9 cellular contexts compared by ENCODE assay signal in the genomic region with DNA sequence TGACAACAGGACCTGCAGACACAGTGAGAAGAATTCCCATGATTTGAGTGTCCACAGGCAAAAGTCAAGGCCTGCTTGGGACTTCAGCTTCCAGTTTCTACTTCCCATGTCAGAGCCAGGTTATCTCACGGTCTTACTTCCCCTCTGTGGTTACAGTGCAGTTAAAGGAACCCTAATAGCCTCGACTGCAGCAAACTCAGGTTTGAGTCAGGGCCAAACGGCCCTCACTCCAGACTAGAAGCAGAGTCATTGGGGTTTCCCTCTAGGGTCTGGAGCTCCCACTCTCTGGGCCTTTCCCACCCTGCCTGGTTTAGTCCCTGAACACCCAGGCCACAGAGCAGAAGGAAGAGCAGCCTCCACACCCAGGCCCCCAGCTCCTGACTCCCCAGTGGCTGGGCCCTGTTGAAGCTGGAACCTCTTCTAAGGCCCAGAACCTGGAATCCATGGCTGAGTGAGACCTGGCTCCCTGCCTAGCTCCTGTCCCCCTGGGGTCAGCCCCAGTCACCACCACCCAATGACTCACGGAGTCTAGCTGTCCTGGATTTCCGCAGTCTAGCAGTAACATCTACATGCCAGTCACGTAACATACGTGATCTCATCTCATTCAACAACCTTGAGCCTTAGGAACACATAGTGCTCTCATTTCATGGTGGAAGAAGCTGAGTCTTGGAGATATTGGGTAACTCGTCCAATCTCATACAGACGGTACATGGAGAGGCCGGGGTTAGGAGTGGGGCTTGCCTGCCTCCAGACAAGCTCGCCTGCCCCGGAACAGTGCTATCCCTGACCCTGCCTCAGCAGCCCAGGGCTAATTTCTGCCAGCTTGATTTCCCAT. TPM values are rescaled to one million over a fixed set of nuclear protein-coding genes. Genes with fewer than 3 reads are reported as not detected.
DNase-seq lines count a peak whose midpoint lies in the region; ATAC-seq, FAIRE-seq and TF ChIP-seq lines count a peak whose summit lies in the region.
"Had no signal": no experiment of that assay in that cellular context is flagged by ENCODE, and none has a peak within 500 bp of the region (broad histone marks: within the 10 kb centered on the region; RNA-seq: fewer than 3 reads in every experiment).

No MANE protein-coding gene starts in this region.

- peaks cover 4% of the 10 kb centered on the region for H3K27me3 Mint-ChIP-seq in astrocyte (ENCODE audit: low read depth, unreplicated experiment)
- peaks cover 0 to 4% (median 0%) of the 10 kb centered on the region in 5 donors for H3K27me3 Mint-ChIP-seq in naive thymus-derived CD4-positive, alpha-beta T cell
- H3K27me3 Mint-ChIP-seq in activated naive CD4-positive, alpha-beta T cell treated with anti-CD3 and anti-CD28 coated beads, Interleukin-2, amount 10 ng/mL, durations not matched to agents 7 days and 5 days = peaks cover 25% of the 10 kb centered on the region

- peaks cover 7% of the 10 kb centered on the region for H3K4me1 ChIP-seq in astrocyte (ENCODE audit: insufficient read depth, low read length)
- no peaks in the 10 kb centered on the region for H3K4me1 ChIP-seq in naive thymus-derived CD4-positive, alpha-beta T cell (ENCODE audit: control insufficient read depth in 2 of 2, insufficient read depth in 2 of 2, low read length in 2 of 2)

- peak overlapping the region; percentile 14 for H3K27ac ChIP-seq in astrocyte (ENCODE audit: low read depth, low read length)
- H3K27ac ChIP-seq in naive thymus-derived CD4-positive, alpha-beta T cell (ENCODE audit: low read depth, low read length) = no peak overlapping the region
- H3K27ac ChIP-seq in RWPE1 = no peak overlapping the region

- CTCF ChIA-PET in naive thymus-derived CD4-positive, alpha-beta T cell (lab: Charles Lee) = interaction anchor here (1.0 to 2.9 kb wide), 4 partner anchors 28 to 264 kb away, joined by 3 to 16 read pairs (median 6); no protein-coding TSS in a partner anchor
- CTCF ChIA-PET in RWPE1 (lab: Yijun Ruan, JAX) = interaction anchor here (0.5 to 1.3 kb wide), 4 partner anchors 70 to 264 kb away, joined by 3 to 5 read pairs (median 4); no protein-coding TSS in a partner anchor
- CTCF ChIA-PET in activated naive CD4-positive, alpha-beta T cell treated with anti-CD3 and anti-CD28 coated beads, Interleukin-2, amount 10 ng/mL, durations not matched to agents 7 days and 5 days (lab: Charles Lee) = interaction anchor here (0.7 to 3.1 kb wide), 8 partner anchors 9 to 293 kb away, joined by 3 to 20 read pairs (median 6); a partner anchor contains a TSS

- peak overlapping the region; percentile 47 for H3K27ac Mint-ChIP-seq in astrocyte (ENCODE audit: unreplicated experiment)
- no peak overlapping the region for H3K27ac Mint-ChIP-seq in naive thymus-derived CD4-positive, alpha-beta T cell
- no peak overlapping the region for H3K27ac Mint-ChIP-seq in activated naive CD4-positive, alpha-beta T cell treated with anti-CD3 and anti-CD28 coated beads, Interleukin-2, amount 10 ng/mL, durations not matched to agents 7 days and 5 days

- H4K20me1 ChIP-seq in astrocyte (ENCODE audit: insufficient read depth, low read length) = no peaks in the 10 kb centered on the region

- intact Hi-C loops in naive thymus-derived CD4-positive, alpha-beta T cell (cut with micrococcal nuclease) = no loop called here

- no peaks in the 10 kb centered on the region for H3K79me2 ChIP-seq in astrocyte (ENCODE audit: insufficient read depth, low read length)

- DNase-seq in GM12891 (ENCODE audit: insufficient read length, low spot score) (peak; percentile 34), astrocyte (ENCODE audit: low read depth) (peak; percentile 39), RWPE1 (ENCODE audit: low spot score) (no peak), NCI-H748 treated with DMSO at 0.1 percent for 48 hours (lab: John Stamatoyannopoulos, UW) (no peak)
- DNase-seq in naive thymus-derived CD4-positive, alpha-beta T cell = no peak
- no peak for DNase-seq in activated naive CD4-positive, alpha-beta T cell treated with anti-CD3 and anti-CD28 coated beads, Interleukin-2, amount 10 ng/mL, durations not matched to agents 7 days and 5 days
- DNase-seq: EL had no signal

- no peaks in the 10 kb centered on the region for H3K36me3 Mint-ChIP-seq in astrocyte (ENCODE audit: low read depth, unreplicated experiment)
- H3K36me3 Mint-ChIP-seq in naive thymus-derived CD4-positive, alpha-beta T cell = no peaks in the 10 kb centered on the region
- no peaks in the 10 kb centered on the region for H3K36me3 Mint-ChIP-seq in activated naive CD4-positive, alpha-beta T cell treated with anti-CD3 and anti-CD28 coated beads, Interleukin-2, amount 10 ng/mL, durations not matched to agents 7 days and 5 days

- no peaks in the 10 kb centered on the region for H3K9me3 ChIP-seq in astrocyte (ENCODE audit: insufficient read depth, low read depth, low read length)
- no peaks in the 10 kb centered on the region for H3K9me3 ChIP-seq in naive thymus-derived CD4-positive, alpha-beta T cell (ENCODE audit: control insufficient read depth in 2 of 3, low read length in 3 of 3)

- H3K4me1 Mint-ChIP-seq in astrocyte (ENCODE audit: low read depth, unreplicated experiment) = peaks cover 5% of the 10 kb centered on the region
- peaks cover 0 to 4% (median 0%) of the 10 kb centered on the region in 7 donors for H3K4me1 Mint-ChIP-seq in naive thymus-derived CD4-positive, alpha-beta T cell
- no peaks in the 10 kb centered on the region for H3K4me1 Mint-ChIP-seq in activated naive CD4-positive, alpha-beta T cell treated with anti-CD3 and anti-CD28 coated beads, Interleukin-2, amount 10 ng/mL, durations not matched to agents 7 days and 5 days

- peak overlapping the region; percentile 27 for H3K4me2 ChIP-seq in astrocyte (ENCODE audit: low read length)

- TF ChIP-seq CTCF in astrocyte (IDR thresholded peaks at IDR 0.05; ENCODE audit: insufficient read depth, low read depth, low read length) (no peak), RWPE1 (conservative IDR thresholded peaks at IDR 0.05; ENCODE audit: low read depth) (no peak)

- H3K4me3 Mint-ChIP-seq in astrocyte (ENCODE audit: unreplicated experiment) = no peak overlapping the region
- H3K4me3 Mint-ChIP-seq in naive thymus-derived CD4-positive, alpha-beta T cell = no peak overlapping the region
- H3K4me3 Mint-ChIP-seq in activated naive CD4-positive, alpha-beta T cell treated with anti-CD3 and anti-CD28 coated beads, Interleukin-2, amount 10 ng/mL, durations not matched to agents 7 days and 5 days = no peak overlapping the region

- POLR2A ChIA-PET in naive thymus-derived CD4-positive, alpha-beta T cell (lab: Charles Lee) = interaction anchor here (0.6 to 1.4 kb wide), 2 partner anchors 19 to 1558 kb away, joined by 3 read pairs; a partner anchor contains a TSS
- POLR2A ChIA-PET in RWPE1 (lab: Yijun Ruan, JAX; ENCODE audit: low non-redundant PET) = interaction anchor here (0.6 kb wide), 2 partner anchors 17 to 1103 kb away, joined by 3 read pairs; no protein-coding TSS in a partner anchor

- H3K36me3 ChIP-seq in astrocyte (ENCODE audit: insufficient read depth, low read length) = no peaks in the 10 kb centered on the region
- H3K36me3 ChIP-seq in naive thymus-derived CD4-positive, alpha-beta T cell (ENCODE audit: control insufficient read depth in 2 of 3, insufficient read depth in 3 of 3, low read length in 3 of 3) = no peaks in the 10 kb centered on the region

- no peaks in the 10 kb centered on the region for H3K9me3 Mint-ChIP-seq in astrocyte (ENCODE audit: unreplicated experiment)
- no peaks in the 10 kb centered on the region for H3K9me3 Mint-ChIP-seq in naive thymus-derived CD4-positive, alpha-beta T cell
- no peaks in the 10 kb centered on the region for H3K9me3 Mint-ChIP-seq in activated naive CD4-positive, alpha-beta T cell treated with anti-CD3 and anti-CD28 coated beads, Interleukin-2, amount 10 ng/mL, durations not matched to agents 7 days and 5 days

- peak; percentile 60 for ATAC-seq in HG03432 (IDR thresholded peaks at IDR 0.05; ENCODE audit: unreplicated experiment)
- ATAC-seq in naive thymus-derived CD4-positive, alpha-beta T cell = peak; percentile 86
- no peak for ATAC-seq in HG03025 (IDR thresholded peaks at IDR 0.05; ENCODE audit: low FRiP score, unreplicated experiment)

- FAIRE-seq in GM12891 (lab: Jason Lieb, UNC) = peak; percentile 92
- no peak for FAIRE-seq in astrocyte (lab: Jason Lieb, UNC)

- H3K4me3 ChIP-seq in astrocyte (ENCODE audit: insufficient read depth, low read depth, low read length) = no peak overlapping the region
- H3K4me3 ChIP-seq in naive thymus-derived CD4-positive, alpha-beta T cell (ENCODE audit: low read length) = no peak overlapping the region

- peak overlapping the region; percentile 47 for H3K9ac ChIP-seq in astrocyte (ENCODE audit: low read length)

- no peak for TF ChIP-seq POLR2A in GM12891 (IDR thresholded peaks at IDR 0.05; ENCODE audit: low read depth, low read length)

- H3K27me3 ChIP-seq in astrocyte (ENCODE audit: insufficient read depth, low read length) = no peaks in the 10 kb centered on the region
- no peaks in the 10 kb centered on the region for H3K27me3 ChIP-seq in naive thymus-derived CD4-positive, alpha-beta T cell (ENCODE audit: control insufficient read depth in 2 of 2, insufficient read depth in 2 of 2, low read length in 2 of 2)

- peak overlapping the region; percentile 61 for H2AFZ ChIP-seq in astrocyte (ENCODE audit: low read depth, low read length)

TF ChIP-seq in GM12891, 5 proteins besides CTCF, POLR2A, EP300 and RAD21:
- TF ChIP-seq PAX5 (IDR thresholded peaks at IDR 0.05; ENCODE audit: insufficient read depth, low read length, severe bottlenecking) (no peak), SPI1 (IDR thresholded peaks at IDR 0.05; ENCODE audit: low read depth, low read length) (peak; percentile 83)

RNA-seq across cellular contexts. Expression of a gene that starts 9.2 kb away (rescaled TPM):
- polyA plus RNA-seq in GM12891 (2012; ENCODE audit: low read depth, missing spikeins) = not detected
- total RNA-seq in astrocyte = not detected in 2 replicates
- total RNA-seq in naive thymus-derived CD4-positive, alpha-beta T cell = not detected
- not detected for polyA plus RNA-seq in naive thymus-derived CD4-positive, alpha-beta T cell

RNA-seq across cellular contexts. Expression of a gene that starts 18.7 kb away (rescaled TPM):
- polyA plus RNA-seq in GM12891 (2012; ENCODE audit: low read depth, missing spikeins) = 17.5 TPM
- total RNA-seq in astrocyte = 39.4 and 41.2 TPM in 2 replicates
- 10 to 100 TPM in 3 of 5 experiments, 1 to 10 TPM in 2; 4.2 to 12.3 (median 11.5) TPM for total RNA-seq in naive thymus-derived CD4-positive, alpha-beta T cell
- 10 to 100 TPM; 21.2 to 28.4 TPM for polyA plus RNA-seq in naive thymus-derived CD4-positive, alpha-beta T cell

Comparison
In these comparisons a context has a peak if more than half of its experiments do, and no peak if none do; other contexts are left out.
1. DNase-seq: peak in GM12891 (single experiment) and astrocyte (single experiment); none in naive thymus-derived CD4-positive, alpha-beta T cell (0 of 9), RWPE1 (single experiment), NCI-H748 treated with DMSO at 0.1 percent for 48 hours (single experiment) and activated naive CD4-positive, alpha-beta T cell treated with anti-CD3 and anti-CD28 coated beads, Interleukin-2, amount 10 ng/mL, durations not matched to agents 7 days and 5 days (single experiment).